ENCODE assay signal across 8 cellular contexts in the genomic region with DNA sequence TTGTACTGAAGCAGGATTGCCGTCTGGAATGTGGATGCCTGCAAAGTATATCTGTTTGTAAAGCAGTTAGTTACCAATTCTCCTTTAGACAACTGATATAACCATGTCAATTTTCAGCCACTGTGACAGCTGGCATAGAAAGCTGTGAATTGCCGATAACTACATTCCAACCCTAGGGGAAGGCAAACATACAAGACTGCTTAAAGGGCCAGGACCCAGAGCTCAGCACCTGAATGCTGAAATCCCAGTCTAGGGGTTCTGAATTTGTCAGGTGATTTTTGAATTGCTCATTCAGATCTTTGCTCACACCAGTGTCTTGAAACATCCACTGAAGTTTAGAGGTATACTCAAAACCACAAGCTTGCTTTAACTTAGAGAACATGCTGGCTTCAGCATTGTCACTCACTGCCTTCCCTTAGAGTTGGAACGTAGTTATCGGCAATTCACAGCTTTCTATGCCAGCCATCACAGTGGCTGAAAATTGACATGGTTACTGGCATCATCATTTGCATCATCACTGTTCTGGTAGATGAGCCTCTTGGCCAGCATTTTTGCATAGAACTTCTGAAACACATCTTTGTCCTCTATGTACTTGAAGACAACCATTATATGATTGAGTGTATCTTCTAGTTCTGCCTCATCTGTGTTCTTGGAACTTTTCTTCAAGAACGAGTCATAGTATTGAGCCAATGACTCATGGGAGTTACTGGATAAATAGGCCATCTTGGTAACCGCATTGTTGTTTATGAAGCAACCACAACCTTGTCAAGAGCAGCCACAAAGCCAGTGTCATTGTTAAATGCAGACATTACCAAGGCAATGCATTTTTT.
DNase-seq lines count a peak whose midpoint lies in the region; ATAC-seq, FAIRE-seq and TF ChIP-seq lines count a peak whose summit lies in the region.

No MANE protein-coding gene starts in this region.

- H2AFZ ChIP-seq in keratinocyte (ENCODE audit: control insufficient read depth, low read length), result no peak overlapping the region

- H3K27me3 ChIP-seq in keratinocyte (ENCODE audit: control insufficient read depth, extremely low read depth, insufficient read depth, low read length), result peaks cover 4% of the 10 kb centered on the region

- ATAC-seq in GM18520 (IDR thresholded peaks at IDR 0.05; ENCODE audit: unreplicated experiment) (peak; percentile 96), HG02610 (IDR thresholded peaks at IDR 0.05; ENCODE audit: unreplicated experiment) (peak; percentile 96), T-helper 17 cell (peak; percentile 88), GM21576 (IDR thresholded peaks at IDR 0.05; ENCODE audit: unreplicated experiment) (no peak)

- H3K36me3 ChIP-seq in keratinocyte (ENCODE audit: control insufficient read depth in 2 of 2, extremely low read depth in 1 of 2, insufficient read depth in 2 of 2, low read length in 2 of 2), result no peaks in the 10 kb centered on the region

- H3K9me1 ChIP-seq in keratinocyte (ENCODE audit: control insufficient read depth, extremely low read depth, insufficient read depth, low read length), result no peaks in the 10 kb centered on the region

- H3K27ac Mint-ChIP-seq in T-helper 17 cell, result peak overlapping the region; percentile 89

- H3K4me1 Mint-ChIP-seq in T-helper 17 cell, result peaks cover 15% of the 10 kb centered on the region

- dilution Hi-C loops in keratinocyte (cut with MboI; ENCODE audit: extremely low pct_ligation_motif_present, low sequenced_read_pairs), result no loop called here

- H3K9me3 ChIP-seq in T-helper 17 cell (ENCODE audit: control insufficient read depth, low read length, poor library complexity, severe bottlenecking), result peaks cover 4% of the 10 kb centered on the region
- no peaks in the 10 kb centered on the region for H3K9me3 ChIP-seq in keratinocyte (ENCODE audit: control insufficient read depth, low read depth, low read length)

- H3K27ac ChIP-seq in keratinocyte (ENCODE audit: control insufficient read depth, insufficient read depth, low read length), result no peak overlapping the region

- H3K27me3 Mint-ChIP-seq in T-helper 17 cell, result no peaks in the 10 kb centered on the region

- no peaks in the 10 kb centered on the region for H3K79me2 ChIP-seq in keratinocyte (ENCODE audit: control insufficient read depth, insufficient read depth, low read length)

- no peak overlapping the region for H3K9ac ChIP-seq in keratinocyte (ENCODE audit: control insufficient read depth, extremely low read depth, insufficient read depth, low read length)

- H3K4me1 ChIP-seq in keratinocyte (ENCODE audit: control insufficient read depth, extremely low read depth, insufficient read depth, low read length), result no peaks in the 10 kb centered on the region

- peak; percentile 48 for FAIRE-seq in keratinocyte (lab: Jason Lieb, UNC)

- H3K4me3 ChIP-seq in keratinocyte (ENCODE audit: control insufficient read depth in 2 of 3, extremely low read depth in 1 of 3, insufficient read depth in 2 of 3, low read depth in 1 of 3, low read length in 3 of 3), result no peak overlapping the region

- H3K36me3 Mint-ChIP-seq in T-helper 17 cell (ENCODE audit: low read depth), result no peaks in the 10 kb centered on the region

- peak overlapping the region; percentile 43 for H3K4me3 Mint-ChIP-seq in T-helper 17 cell

- DNase-seq in T-helper 17 cell (no peak), keratinocyte (ENCODE audit: low read depth, low spot score) (peak; percentile 25), NCI-H510A treated with DMSO at 0.1 percent for 48 hours (lab: John Stamatoyannopoulos, UW) (no peak)
- no peak for DNase-seq in activated CD8-positive, alpha-beta memory T cell treated with anti-CD3 and anti-CD28 coated beads, Interleukin-2, amount 50 U/mL, for 4 hours
- DNase-seq in activated effector memory CD4-positive, alpha-beta T cell treated with anti-CD3 and anti-CD28 coated beads, Interleukin-2, amount 50 U/mL, for 16 hours, result no peak

- H4K20me1 ChIP-seq in keratinocyte (ENCODE audit: control insufficient read depth, extremely low read depth, insufficient read depth, low read length), result no peaks in the 10 kb centered on the region

- TF ChIP-seq CTCF in keratinocyte (optimal IDR thresholded peaks at IDR 0.05 in 1 of 3, IDR thresholded peaks at IDR 0.05 in 1 of 3, conservative IDR thresholded peaks at IDR 0.05 in 1 of 3; ENCODE audit: extremely low read depth in 1 of 3, insufficient read depth in 2 of 3, low read length in 3 of 3), result no peak

- no peak overlapping the region for H3K4me2 ChIP-seq in keratinocyte (ENCODE audit: control insufficient read depth, extremely low read depth, insufficient read depth, low read depth, low read length)
